Comparison of ENCODE assay signal across 23 cellular contexts in the genomic region with DNA sequence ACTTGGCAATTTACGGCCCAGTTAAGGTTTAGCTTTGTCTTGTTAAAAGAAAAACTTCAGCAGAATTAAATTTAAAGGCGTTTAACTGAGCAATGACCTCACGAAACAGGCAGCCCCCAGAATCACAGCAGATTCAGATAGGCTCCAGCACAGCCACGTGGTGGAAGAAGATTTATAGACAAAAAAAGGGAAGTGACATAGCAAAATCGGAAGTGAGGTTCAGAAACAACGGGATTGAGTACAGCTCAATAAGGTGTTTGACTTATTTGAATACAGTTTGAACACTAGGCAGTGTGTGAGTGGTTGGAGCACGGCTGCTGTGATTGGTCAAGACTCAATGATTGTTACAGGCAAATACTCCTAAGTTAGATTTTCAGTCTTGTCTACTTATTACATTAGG.
DNase-seq lines count a peak whose midpoint lies in the region; ATAC-seq and TF ChIP-seq lines count a peak whose summit lies in the region.
"Had no signal": no experiment of that assay in that cellular context is flagged by ENCODE, and none has a peak within 500 bp of the region (broad histone marks: within the 10 kb centered on the region; RNA-seq: fewer than 3 reads in every experiment).

No MANE protein-coding gene starts in this region.

- no peaks in the 10 kb centered on the region for H3K9me2 ChIP-seq in SU-DHL-6 (replicated peaks; ENCODE audit: insufficient read depth, low read length)

- H3K27me3 Mint-ChIP-seq in stimulated activated naive B cell treated with anti-CD40 and anti-IgM and Interleukin-4, amounts not matched to agents 10 μg/mL and 1 μg/mL and 100 μg/mL, for 72 hours: no peaks in the 10 kb centered on the region

- TF ChIP-seq POLR2A in NB4 (IDR thresholded peaks at IDR 0.05; ENCODE audit: extremely low read depth, insufficient read length): no peak

- no peak overlapping the region for H3K27ac Mint-ChIP-seq in stimulated activated naive B cell treated with anti-CD40 and anti-IgM and Interleukin-4, amounts not matched to agents 10 μg/mL and 1 μg/mL and 100 μg/mL, for 72 hours
- H3K27ac Mint-ChIP-seq: activated CD4-positive, alpha-beta memory T cell treated with anti-CD3 and anti-CD28 coated beads, Interleukin-2, amount 10 ng/mL, durations not matched to agents 7 days and 5 days; activated naive CD4-positive, alpha-beta T cell treated with anti-CD3 and anti-CD28 coated beads, Interleukin-2, amount 50 U/mL, for 72 hours; mesothelial cell of epicardium had no signal

- peak overlapping the region; percentile 68 for H2AFZ ChIP-seq in SU-DHL-6 (ENCODE audit: low read depth, low read length, severe bottlenecking)

- TF ChIP-seq CTCF in NB4 (IDR thresholded peaks at IDR 0.05; ENCODE audit: low read depth, low read length) (no peak), SU-DHL-6 (IDR thresholded peaks at IDR 0.05; ENCODE audit: insufficient read depth, low read length, poor library complexity, severe bottlenecking) (no peak)

- H3K79me2 ChIP-seq in SU-DHL-6 (ENCODE audit: insufficient read depth, low read length): no peaks in the 10 kb centered on the region

- H3K27ac ChIP-seq in SU-DHL-6 (ENCODE audit: low read depth, low read length): no peak overlapping the region
- H3K27ac ChIP-seq: 22Rv1, KMS-11 had no signal

- H3K4me1 Mint-ChIP-seq in stimulated activated naive B cell treated with anti-CD40 and anti-IgM and Interleukin-4, amounts not matched to agents 10 μg/mL and 1 μg/mL and 100 μg/mL, for 72 hours: peaks cover 0 to 8% of the 10 kb centered on the region in 2 donors

- H3K9me3 Mint-ChIP-seq in stimulated activated naive B cell treated with anti-CD40 and anti-IgM and Interleukin-4, amounts not matched to agents 10 μg/mL and 1 μg/mL and 100 μg/mL, for 72 hours: peaks cover 7% of the 10 kb centered on the region in 2 donors
- H3K9me3 Mint-ChIP-seq: activated CD4-positive, alpha-beta memory T cell treated with anti-CD3 and anti-CD28 coated beads, Interleukin-2, amount 10 ng/mL, durations not matched to agents 7 days and 5 days; activated naive CD4-positive, alpha-beta T cell treated with anti-CD3 and anti-CD28 coated beads, Interleukin-2, amount 50 U/mL, for 72 hours; activated T-cell treated with anti-CD3 and anti-CD28 coated beads, Interleukin-2, amount 50 U/mL, for 4 hours had no signal

- H3K4me3 Mint-ChIP-seq in stimulated activated naive B cell treated with anti-CD40 and anti-IgM and Interleukin-4, amounts not matched to agents 10 μg/mL and 1 μg/mL and 100 μg/mL, for 72 hours: no peak overlapping the region
- H3K4me3 Mint-ChIP-seq: activated CD4-positive, alpha-beta memory T cell treated with anti-CD3 and anti-CD28 coated beads, Interleukin-2, amount 10 ng/mL, durations not matched to agents 7 days and 5 days; activated T-cell treated with anti-CD3 and anti-CD28 coated beads, Interleukin-2, amount 50 U/mL, for 4 hours; mesothelial cell of epicardium; neural crest cell had no signal

- no peak overlapping the region for H3K4me2 ChIP-seq in SU-DHL-6 (ENCODE audit: low read depth, low read length, poor library complexity, severe bottlenecking)
- H3K4me2 ChIP-seq: KMS-11, smooth muscle cell had no signal

- no peaks in the 10 kb centered on the region for H3K36me3 ChIP-seq in SU-DHL-6 (ENCODE audit: low read length)

- no peak overlapping the region for H3K9ac ChIP-seq in SU-DHL-6 (ENCODE audit: low read length)
- H3K9ac ChIP-seq: KMS-11 had no signal

- ATAC-seq in stimulated activated naive B cell treated with anti-CD40 and anti-IgM and Interleukin-4, amounts not matched to agents 10 μg/mL and 1 μg/mL and 100 μg/mL, for 72 hours (replicated peaks): peak; percentile 61 to 78
- ATAC-seq: activated naive CD4-positive, alpha-beta T cell treated with anti-CD3 and anti-CD28 coated beads, Interleukin-2, amount 50 U/mL, for 72 hours; activated T-cell treated with anti-CD3 and anti-CD28 coated beads, Interleukin-2, amount 50 U/mL, for 4 hours; esophagus mucosa had no signal

- DNase-seq in SIG-M5 treated with dmso at 0.1 percent for 504 hours (lab: John Stamatoyannopoulos, UW; ENCODE audit: unreplicated experiment): peak; percentile 57
- no peak for DNase-seq in SIG-M5 (lab: John Stamatoyannopoulos, UW)
- peak; percentile 58 for DNase-seq in NB4 (ENCODE audit: low read depth)
- DNase-seq in stimulated activated naive B cell treated with anti-CD40 and anti-IgM and Interleukin-4, amounts not matched to agents 10 μg/mL and 1 μg/mL and 100 μg/mL, for 72 hours: no peak
- DNase-seq in T1000 (lab: John Stamatoyannopoulos, UW): no peak
- no peak for DNase-seq in NCI-H1105 (lab: John Stamatoyannopoulos, UW)
- no peak for DNase-seq in COLO829 (ENCODE audit: low spot score)
- DNase-seq: activated CD4-positive, alpha-beta memory T cell treated with anti-CD3 and anti-CD28 coated beads, Interleukin-2, amount 10 ng/mL, durations not matched to agents 7 days and 5 days; activated T-cell treated with anti-CD3 and anti-CD28 coated beads, Interleukin-2, amount 50 U/mL, for 4 hours; Calu3; cerebellar nuclear complex; effector CD4-positive, alpha-beta T cell; NCI-H1436 treated with DMSO at 0.1 percent for 48 hours; NCI-H748 treated with DMSO at 0.1 percent for 48 hours; stimulated activated CD4-positive, alpha-beta T cell treated with anti-CD3 and anti-CD28 coated beads, Interleukin-4, amount 100 ng/mL, for 24 hours had no signal

- H3K4me3 ChIP-seq in NB4 (ENCODE audit: low read depth, low read length) (no peak overlapping the region), SU-DHL-6 (ENCODE audit: insufficient read depth, low read length, poor library complexity, severe bottlenecking) (no peak overlapping the region)
- H3K4me3 ChIP-seq: smooth muscle cell had no signal

- peaks cover 2 to 6% of the 10 kb centered on the region in 2 donors for H3K36me3 Mint-ChIP-seq in stimulated activated naive B cell treated with anti-CD40 and anti-IgM and Interleukin-4, amounts not matched to agents 10 μg/mL and 1 μg/mL and 100 μg/mL, for 72 hours
- H3K36me3 Mint-ChIP-seq: activated naive CD4-positive, alpha-beta T cell treated with anti-CD3 and anti-CD28 coated beads, Interleukin-2, amount 50 U/mL, for 72 hours; mesothelial cell of epicardium had no signal

- H3F3A ChIP-seq in SU-DHL-6 (ENCODE audit: insufficient read depth): no peaks in the 10 kb centered on the region

- H4K20me1 ChIP-seq in SU-DHL-6 (ENCODE audit: low read depth, low read length): no peaks in the 10 kb centered on the region

- H3K9me3 ChIP-seq in SU-DHL-6 (ENCODE audit: insufficient read depth, low read length): no peaks in the 10 kb centered on the region

- H3K27me3 ChIP-seq in SU-DHL-6 (ENCODE audit: low read length): no peaks in the 10 kb centered on the region

Comparison
In these comparisons a context has a peak if more than half of its experiments do, and no peak if none do; other contexts are left out.
1. DNase-seq: peak in SIG-M5 treated with dmso at 0.1 percent for 504 hours (single experiment) and NB4 (single experiment); none in SIG-M5 (single experiment), stimulated activated naive B cell treated with anti-CD40 and anti-IgM and Interleukin-4, amounts not matched to agents 10 μg/mL and 1 μg/mL and 100 μg/mL, for 72 hours (single experiment), T1000 (single experiment), NCI-H1105 (single experiment) and COLO829 (single experiment).